In the genomic region with DNA sequence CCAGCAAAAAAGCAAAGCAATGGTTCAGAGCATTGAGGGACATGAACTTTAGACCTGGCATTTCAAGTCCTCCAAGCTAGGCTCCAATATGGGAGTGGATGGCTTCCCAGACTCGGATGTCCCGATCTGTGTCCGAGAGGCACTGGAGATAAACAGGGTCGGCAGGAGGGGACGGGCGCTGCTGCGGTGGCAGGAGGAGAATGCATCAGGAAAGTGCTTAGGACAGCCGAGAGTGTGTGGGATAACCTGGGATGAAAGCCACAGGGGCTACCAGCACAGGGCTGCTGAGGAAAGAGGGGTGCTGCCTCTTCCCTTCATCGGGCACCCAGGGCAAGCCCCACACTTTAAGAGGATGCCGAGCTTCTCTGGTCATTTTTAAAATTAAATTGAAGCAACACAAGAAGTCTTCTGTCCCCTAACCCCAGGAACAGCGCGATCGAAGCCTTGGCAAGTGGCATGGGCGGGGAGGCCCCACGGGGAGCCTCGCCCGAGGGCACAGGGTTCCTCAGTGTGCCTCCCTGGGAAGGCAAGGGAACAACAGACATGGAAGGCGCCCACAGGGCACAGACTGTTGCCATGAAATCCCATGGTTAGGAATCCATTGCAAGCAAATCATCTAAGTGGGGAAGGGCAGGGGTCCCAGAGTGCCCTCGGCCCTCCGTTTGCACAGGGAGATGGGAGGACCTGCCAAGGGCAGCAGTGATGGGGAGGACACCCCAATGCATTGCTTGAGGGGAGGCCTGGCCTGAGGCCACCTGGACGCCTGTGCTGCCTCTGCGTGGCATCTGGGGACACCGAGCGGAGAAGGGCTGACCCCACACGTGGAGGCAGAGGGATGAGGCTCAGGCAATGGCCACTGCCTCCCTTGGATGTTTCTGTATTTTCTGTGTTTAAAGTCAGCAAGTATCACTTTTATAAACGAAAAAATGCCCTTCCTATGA, we compare ENCODE assay signal across 20 cellular contexts.
DNase-seq lines count a peak whose midpoint lies in the region; ATAC-seq, FAIRE-seq and TF ChIP-seq lines count a peak whose summit lies in the region.
"Had no signal": no experiment of that assay in that cellular context is flagged by ENCODE, and none has a peak within 500 bp of the region (broad histone marks: within the 10 kb centered on the region; RNA-seq: fewer than 3 reads in every experiment).

No MANE protein-coding gene starts in this region.

- TF ChIP-seq CTCF in CD14-positive monocyte (IDR thresholded peaks at IDR 0.05) (no peak), IMR-90 (conservative IDR thresholded peaks at IDR 0.05; ENCODE audit: low read depth, low read length) (no peak), HepG2 (CRISPR knock-in tag; IDR thresholded peaks at IDR 0.05) (no peak), kidney (IDR thresholded peaks at IDR 0.05; ENCODE audit: borderline replicate concordance, extremely low read depth, insufficient read depth) (no peak)

- H4K5ac ChIP-seq in IMR-90 (ENCODE audit: low read depth, low read length) = no peak overlapping the region

- no peaks in the 10 kb centered on the region for H3K79me2 ChIP-seq in HepG2 (ENCODE audit: insufficient read depth, low read length)

- DNase-seq in CD14-positive monocyte (ENCODE audit: low spot score) (peak; percentile 32), IMR-90 (no peak), HepG2 (ENCODE audit: low spot score) (no peak), sciatic nerve (ENCODE audit: low spot score) (peak; percentile 55), DMS53 (lab: John Stamatoyannopoulos, UW) (no peak), kidney (no peak)
- DNase-seq in activated CD8-positive, alpha-beta memory T cell treated with anti-CD3 and anti-CD28 coated beads, Interleukin-2, amount 50 U/mL, for 4 hours = no peak
- DNase-seq: GM23248; NCI-H1092 treated with DMSO at 0.1 percent for 48 hours; NCI-H2081 treated with DMSO at 0.1 percent for 48 hours; NCI-H510A; NCI-H748 treated with DMSO at 0.1 percent for 48 hours; NK-92 treated with Interleukin-12 subunit alpha and Interleukin-12 subunit beta, amount 100 ng/mL, for 24 hours; SHP77 had no signal

- POLR2A ChIA-PET in IMR-90 (lab: Charles Lee; ENCODE audit: unreplicated experiment) (no interaction called here), HepG2 (lab: Yijun Ruan, JAX) (no interaction called here)

- H3K36me3 ChIP-seq in IMR-90 (ENCODE audit: control insufficient read depth, insufficient read depth, low read length) (no peaks in the 10 kb centered on the region), HepG2 (replicated peaks in 1 of 2; ENCODE audit: control insufficient read depth in 1 of 2, insufficient read depth in 2 of 2, low read length in 2 of 2) (no peaks in the 10 kb centered on the region), kidney (ENCODE audit: control insufficient read depth in 1 of 2, insufficient read depth in 2 of 2, low read length in 2 of 2) (no peaks in the 10 kb centered on the region)
- H3K36me3 ChIP-seq: BLaER1 treated with 17β-estradiol and CSF1 and Interleukin-3, amounts not matched to agents 10 nM and 100 nM; Peyer's patch had no signal

- no peak overlapping the region for H3K56ac ChIP-seq in IMR-90 (ENCODE audit: extremely low read depth, insufficient read depth, low read length)

- TF ChIP-seq RAD21 in IMR-90 (IDR thresholded peaks at IDR 0.05; ENCODE audit: low read length) (no peak), HepG2 (CRISPR knock-in tag; IDR thresholded peaks at IDR 0.05) (no peak)

- no peaks in the 10 kb centered on the region for H3K4me1 Mint-ChIP-seq in CD14-positive monocyte
- H3K4me1 Mint-ChIP-seq: CD8-positive, alpha-beta memory T cell had no signal

- ATAC-seq in IMR-90 (ENCODE audit: low read depth) (no peak), HepG2 (no peak), sciatic nerve (no peak)
- ATAC-seq: HCT116 had no signal

- CTCF ChIA-PET in IMR-90 (lab: Yijun Ruan, JAX) = no interaction called here
- CTCF ChIA-PET in HepG2 (lab: Yijun Ruan, JAX; ENCODE audit: low intra/inter-chr PET ratio, low total read pairs) = no interaction called here

- no peak overlapping the region for H2AK5ac ChIP-seq in IMR-90 (ENCODE audit: low read depth, low read length)

- peaks cover 12 to 29% (median 20%) of the 10 kb centered on the region in 7 donors for H3K9me3 Mint-ChIP-seq in CD14-positive monocyte

- TF ChIP-seq POLR2A in IMR-90 (IDR thresholded peaks at IDR 0.05; ENCODE audit: low read depth, low read length) = no peak
- TF ChIP-seq POLR2A in HepG2 (IDR thresholded peaks at IDR 0.05; ENCODE audit: insufficient read depth in 1 of 2, low read depth in 2 of 2, low read length in 2 of 2) = no peak

- H3K27ac Mint-ChIP-seq in CD14-positive monocyte = no peak overlapping the region

- H3K27me3 ChIP-seq in IMR-90 (ENCODE audit: control insufficient read depth, insufficient read depth, low read length) (peaks cover 6% of the 10 kb centered on the region), HepG2 (ENCODE audit: control insufficient read depth in 1 of 2, insufficient read depth in 2 of 2, low read length in 2 of 2) (peaks cover 18 to 89% of the 10 kb centered on the region in 2 experiments)
- H3K27me3 ChIP-seq: BLaER1 treated with 17β-estradiol and CSF1 and Interleukin-3, amounts not matched to agents 10 nM and 100 nM; Peyer's patch had no signal

- H3K4me3 ChIP-seq in IMR-90 (ENCODE audit: insufficient read depth, low read depth, low read length) (no peak overlapping the region), HepG2 (replicated peaks in 1 of 3; ENCODE audit: insufficient read depth in 1 of 3, low read depth in 2 of 3, low read length in 3 of 3) (no peak overlapping the region), kidney (ENCODE audit: low read length in 2 of 2) (no peak overlapping the region)
- H3K4me3 ChIP-seq: BLaER1 treated with 17β-estradiol and CSF1 and Interleukin-3, amounts not matched to agents 10 nM and 100 nM; GM23248; Peyer's patch had no signal

- H3K9ac ChIP-seq in IMR-90 (ENCODE audit: low read depth, low read length) = no peak overlapping the region
- no peak overlapping the region for H3K9ac ChIP-seq in HepG2 (ENCODE audit: insufficient read depth, low read depth, low read length)
- H3K9ac ChIP-seq in kidney (ENCODE audit: low read length in 2 of 2) = no peak overlapping the region
- H3K9ac ChIP-seq: BLaER1 treated with 17β-estradiol and CSF1 and Interleukin-3, amounts not matched to agents 10 nM and 100 nM; GM23248 had no signal

- H2BK20ac ChIP-seq in IMR-90 (ENCODE audit: low read depth, low read length) = no peak overlapping the region

- no peak overlapping the region for H3K23ac ChIP-seq in IMR-90 (ENCODE audit: low read depth, low read length)

- H2AFZ ChIP-seq in IMR-90 (replicated peaks; ENCODE audit: low read length, poor library complexity) (no peak overlapping the region), HepG2 (ENCODE audit: low read length) (no peak overlapping the region)
- H2AFZ ChIP-seq: GM23248 had no signal

- no peak overlapping the region for H2BK5ac ChIP-seq in IMR-90 (ENCODE audit: low read depth, low read length, poor library complexity, severe bottlenecking)

- BruUV-seq in IMR-90 (replicated peaks; lab: Mats Ljungman, UMichigan) (no TSS peak), HepG2 (replicated peaks; lab: Mats Ljungman, UMichigan) (no TSS peak)

- H3K36me3 Mint-ChIP-seq in CD14-positive monocyte = no peaks in the 10 kb centered on the region
- H3K36me3 Mint-ChIP-seq: CD8-positive, alpha-beta memory T cell had no signal

- H3K4me2 ChIP-seq in IMR-90 (ENCODE audit: low read depth, low read length) (no peak overlapping the region), HepG2 (ENCODE audit: low read depth, low read length) (no peak overlapping the region)

- H3K4me1 ChIP-seq in IMR-90 (ENCODE audit: control insufficient read depth, insufficient read depth, low read length) = peaks cover 3% of the 10 kb centered on the region; the same call in 1 of the 2 replicates
- no peaks in the 10 kb centered on the region for H3K4me1 ChIP-seq in HepG2 (ENCODE audit: insufficient read depth, low read length)
- no peaks in the 10 kb centered on the region for H3K4me1 ChIP-seq in kidney (ENCODE audit: control insufficient read depth in 1 of 2, insufficient read depth in 1 of 2, low read depth in 1 of 2, low read length in 2 of 2)
- H3K4me1 ChIP-seq: Peyer's patch had no signal

- no peak overlapping the region for H4K8ac ChIP-seq in IMR-90 (ENCODE audit: low read depth in 2 of 2, low read length in 2 of 2)

- intact Hi-C loops in CD14-positive monocyte (cut with micrococcal nuclease) (no loop called here), IMR-90 (cut with micrococcal nuclease) (no loop called here), HepG2 (cut with micrococcal nuclease; ENCODE audit: unreplicated experiment) (no loop called here), sciatic nerve (cut with DNase I) (no loop called here), kidney (cut with DNase I) (no loop called here)

- no peak overlapping the region for H3K4ac ChIP-seq in IMR-90 (ENCODE audit: low read depth, low read length)

- no peak overlapping the region for H2BK15ac ChIP-seq in IMR-90 (ENCODE audit: low read depth, low read length)

- FAIRE-seq in HepG2 (lab: Jason Lieb, UNC) = no peak
- no peak for FAIRE-seq in kidney (lab: Jason Lieb, UNC)
- FAIRE-seq: GM12891, GM19239 had no signal

- H3K18ac ChIP-seq in IMR-90 (ENCODE audit: low read depth, low read length) = no peak overlapping the region

- dilution Hi-C loops in IMR-90 (cut with HindIII; ENCODE audit: low sequenced_read_pairs, unreplicated experiment) = no loop called here

- no peaks in the 10 kb centered on the region for H4K20me1 ChIP-seq in IMR-90 (ENCODE audit: insufficient read depth, low read length)
- H4K20me1 ChIP-seq in HepG2 (ENCODE audit: insufficient read depth, low read length) = no peaks in the 10 kb centered on the region
- H4K20me1 ChIP-seq: BLaER1 treated with 17β-estradiol and CSF1 and Interleukin-3, amounts not matched to agents 10 nM and 100 nM had no signal

- peak overlapping the region; percentile 29 for H2AK9ac ChIP-seq in IMR-90 (replicated peaks; ENCODE audit: low read depth, low read length, poor library complexity)

- in situ Hi-C loops in IMR-90 (cut with MboI; ENCODE audit: low sequenced_read_pairs) = no loop called here
- in situ Hi-C loops in HepG2 (cut with HindIII; ENCODE audit: extremely low pct_ligation_motif_present, low pct_unique_long_range_greater_than_20kb) = no loop called here

- H4K91ac ChIP-seq in IMR-90 (ENCODE audit: insufficient read depth, low read depth, low read length) = no peak overlapping the region

- H3K9me3 ChIP-seq in IMR-90 (ENCODE audit: control insufficient read depth, insufficient read depth, low read length) (peaks cover 28% of the 10 kb centered on the region), HepG2 (ENCODE audit: low read length) (peaks cover 4% of the 10 kb centered on the region; the same call in 1 of the 2 replicates), kidney (ENCODE audit: control insufficient read depth in 1 of 2, low read length in 2 of 2) (peaks cover 4 to 15% of the 10 kb centered on the region in 2 donors)

- H3K27me3 Mint-ChIP-seq in CD14-positive monocyte (ENCODE audit: low read depth in 3 of 3) = peaks cover 2 to 9% (median 4%) of the 10 kb centered on the region in 3 donors

- no peak for TF ChIP-seq EP300 in HepG2 (IDR thresholded peaks at IDR 0.05; ENCODE audit: low read depth in 2 of 2, low read length in 2 of 2)
- no peak for TF ChIP-seq EP300 in HepG2 (CRISPR knock-in tag; IDR thresholded peaks at IDR 0.05; ENCODE audit: borderline replicate concordance)

- no peaks in the 10 kb centered on the region for H3K9me1 ChIP-seq in IMR-90 (ENCODE audit: insufficient read depth, low read length)

- H3K27ac ChIP-seq in IMR-90 (ENCODE audit: insufficient read depth, low read length) = no peak overlapping the region
- H3K27ac ChIP-seq in HepG2 (ENCODE audit: extremely low read length, insufficient read depth, low read length) = no peak overlapping the region
- H3K27ac ChIP-seq in kidney (ENCODE audit: low read depth in 2 of 2, low read length in 2 of 2) = no peak overlapping the region
- H3K27ac ChIP-seq: BLaER1 treated with 17β-estradiol and CSF1 and Interleukin-3, amounts not matched to agents 10 nM and 100 nM; GM23248; Peyer's patch had no signal

- H2BK120ac ChIP-seq in IMR-90 (ENCODE audit: low read depth, low read length) = no peak overlapping the region

- 78% methylated on average over 8 of the region's 26 CpGs; no CpG with 5 or more reads in 1 of the 2 experiments for WGBS in IMR-90 (ENCODE audit: extremely low coverage in 2 of 2, insufficient read length in 1 of 2), 2 experiments
- WGBS in HepG2 (ENCODE audit: low lambda C conversion rate) = 21% methylated on average over 25 of the region's 26 CpGs

- no peak overlapping the region for H3K14ac ChIP-seq in IMR-90 (replicated peaks; ENCODE audit: low read depth, low read length)

- H3K4me3 Mint-ChIP-seq in CD14-positive monocyte = no peak overlapping the region
- H3K4me3 Mint-ChIP-seq: CD8-positive, alpha-beta memory T cell had no signal

- H3K79me1 ChIP-seq in IMR-90 (ENCODE audit: low read depth in 1 of 2, low read length in 2 of 2) = no peaks in the 10 kb centered on the region

Comparison
In these comparisons a context has a peak if more than half of its experiments do, and no peak if none do; other contexts are left out.
1. DNase-seq: peak in CD14-positive monocyte (single experiment) and sciatic nerve (single experiment); none in IMR-90 (single experiment), HepG2 (single experiment), DMS53 (single experiment), activated CD8-positive, alpha-beta memory T cell treated with anti-CD3 and anti-CD28 coated beads, Interleukin-2, amount 50 U/mL, for 4 hours (single experiment) and kidney (single experiment).